In the genomic region with DNA sequence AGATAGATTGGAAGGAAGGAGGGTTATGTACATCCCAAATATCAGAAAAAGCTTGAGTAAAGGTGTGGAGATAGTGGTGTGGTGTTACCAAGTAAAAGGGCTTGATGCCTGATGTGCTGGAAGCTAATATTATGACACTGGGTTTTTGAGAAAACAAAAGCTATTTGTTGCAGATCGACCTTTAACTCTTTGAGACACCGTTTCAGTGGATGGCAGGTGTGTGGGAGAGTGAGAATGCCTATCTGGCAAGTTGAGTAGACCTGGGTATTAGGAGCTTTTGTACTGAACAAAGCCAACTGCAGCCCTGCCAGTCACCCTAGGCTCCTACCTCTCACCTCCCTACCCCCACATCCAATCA, we compare ENCODE assay signal across 9 cellular contexts. TPM values are rescaled to one million over a fixed set of nuclear protein-coding genes. Genes with fewer than 3 reads are reported as not detected.
DNase-seq lines count a peak whose midpoint lies in the region; ATAC-seq and TF ChIP-seq lines count a peak whose summit lies in the region.
"Had no signal": no experiment of that assay in that cellular context is flagged by ENCODE, and none has a peak within 500 bp of the region (broad histone marks: within the 10 kb centered on the region; RNA-seq: fewer than 3 reads in every experiment).

No MANE protein-coding gene starts in this region.

- H3K27me3 Mint-ChIP-seq in activated T-cell treated with anti-CD3 and anti-CD28 coated beads, Interleukin-2, amount 50 U/mL, for 4 hours (ENCODE audit: low read depth): no peaks in the 10 kb centered on the region
- no peaks in the 10 kb centered on the region for H3K27me3 Mint-ChIP-seq in activated naive CD8-positive, alpha-beta T cell treated with anti-CD3 and anti-CD28 coated beads, Interleukin-2, amount 50 U/mL, for 24 hours

- no peaks in the 10 kb centered on the region for H3K9me3 ChIP-seq in psoas muscle

- H3K4me3 Mint-ChIP-seq in activated T-cell treated with anti-CD3 and anti-CD28 coated beads, Interleukin-2, amount 50 U/mL, for 4 hours: peak overlapping the region; percentile 94
- peak overlapping the region; percentile 95 for H3K4me3 Mint-ChIP-seq in activated naive CD8-positive, alpha-beta T cell treated with anti-CD3 and anti-CD28 coated beads, Interleukin-2, amount 50 U/mL, for 24 hours

- peaks cover 16% of the 10 kb centered on the region for H3K4me1 ChIP-seq in psoas muscle

- no peak for TF ChIP-seq CTCF in psoas muscle (IDR thresholded peaks at IDR 0.05)

- no peak overlapping the region for H3K27ac ChIP-seq in psoas muscle

- 53 to 59% (median 58%) methylated on average over 2 of the region's 2 CpGs for WGBS in psoas muscle, 3 donors

- no peaks in the 10 kb centered on the region for H3K27me3 ChIP-seq in psoas muscle (ENCODE audit: insufficient read depth in 3 of 3, low read length in 2 of 3)

- peaks cover 27% of the 10 kb centered on the region for H3K4me1 Mint-ChIP-seq in activated T-cell treated with anti-CD3 and anti-CD28 coated beads, Interleukin-2, amount 50 U/mL, for 4 hours (ENCODE audit: low read depth)
- peaks cover 31% of the 10 kb centered on the region for H3K4me1 Mint-ChIP-seq in activated naive CD8-positive, alpha-beta T cell treated with anti-CD3 and anti-CD28 coated beads, Interleukin-2, amount 50 U/mL, for 24 hours

- no peak for DNase-seq in activated T-cell treated with anti-CD3 and anti-CD28 coated beads, Interleukin-2, amount 50 U/mL, for 4 hours
- DNase-seq in activated T-cell treated with anti-CD3 and anti-CD28 coated beads for 4 hours (no peak), psoas muscle (no peak), NCI-H774 (lab: John Stamatoyannopoulos, UW) (no peak)
- DNase-seq in activated naive CD8-positive, alpha-beta T cell treated with anti-CD3 and anti-CD28 coated beads, Interleukin-2, amount 50 U/mL, for 24 hours: no peak
- DNase-seq: IMR-90; NCI-H524 treated with DMSO at 0.1 percent for 48 hours; stimulated activated naive CD8-positive, alpha-beta T cell treated with anti-CD3 and anti-CD28 coated beads, Interleukin-15, Interleukin-2, amounts not matched to agents 100 U/mL and 50 U/mL, for 24 hours had no signal

- H3K36me3 Mint-ChIP-seq in activated T-cell treated with anti-CD3 and anti-CD28 coated beads, Interleukin-2, amount 50 U/mL, for 4 hours (ENCODE audit: insufficient read depth): no peaks in the 10 kb centered on the region
- H3K36me3 Mint-ChIP-seq in activated naive CD8-positive, alpha-beta T cell treated with anti-CD3 and anti-CD28 coated beads, Interleukin-2, amount 50 U/mL, for 24 hours (ENCODE audit: low read depth): peaks cover 2% of the 10 kb centered on the region

- H3K4me3 ChIP-seq in psoas muscle: peak overlapping the region; percentile 83

- H3K9me3 Mint-ChIP-seq in activated T-cell treated with anti-CD3 and anti-CD28 coated beads, Interleukin-2, amount 50 U/mL, for 4 hours: no peaks in the 10 kb centered on the region
- no peaks in the 10 kb centered on the region for H3K9me3 Mint-ChIP-seq in activated naive CD8-positive, alpha-beta T cell treated with anti-CD3 and anti-CD28 coated beads, Interleukin-2, amount 50 U/mL, for 24 hours

- no peak overlapping the region for H3K27ac Mint-ChIP-seq in activated naive CD8-positive, alpha-beta T cell treated with anti-CD3 and anti-CD28 coated beads, Interleukin-2, amount 50 U/mL, for 24 hours

- intact Hi-C loops in psoas muscle (cut with DNase I): no loop called here

- no peak for ATAC-seq in activated T-cell treated with anti-CD3 and anti-CD28 coated beads, Interleukin-2, amount 50 U/mL, for 4 hours
- no peak for ATAC-seq in activated naive CD8-positive, alpha-beta T cell treated with anti-CD3 and anti-CD28 coated beads, Interleukin-2, amount 50 U/mL, for 24 hours
- ATAC-seq in psoas muscle: no peak
- no peak for ATAC-seq in GM19023 (IDR thresholded peaks at IDR 0.05; ENCODE audit: unreplicated experiment)
- ATAC-seq: stimulated activated naive CD8-positive, alpha-beta T cell treated with anti-CD3 and anti-CD28 coated beads, Interleukin-15, Interleukin-2, amounts not matched to agents 100 U/mL and 50 U/mL, for 24 hours had no signal

- peaks cover 0 to 4% of the 10 kb centered on the region in 2 donors for H3K36me3 ChIP-seq in psoas muscle (ENCODE audit: insufficient read depth in 1 of 2, low read depth in 1 of 2)

RNA-seq across cellular contexts. Expression of gene MMACHC, which starts 1.4 kb away (rescaled TPM):
- total RNA-seq in activated T-cell treated with anti-CD3 and anti-CD28 coated beads, Interleukin-2, amount 50 U/mL, for 4 hours: 10 to 100 TPM in 1 of 3 donors, 1 to 10 TPM in 2; 6.7 to 10.6 (median 9.7) TPM
- 10 to 100 TPM in 1 of 4 donors, 1 to 10 TPM in 3; 3.6 to 14.9 (median 6.7) TPM for total RNA-seq in psoas muscle
- 1 to 10 TPM; 2.3 to 9.3 (median 3.8) TPM for polyA plus RNA-seq in psoas muscle

RNA-seq across cellular contexts. Expression of gene CCDC163, which starts 1.6 kb away (rescaled TPM):
- total RNA-seq in activated T-cell treated with anti-CD3 and anti-CD28 coated beads, Interleukin-2, amount 50 U/mL, for 4 hours: 1 to 10 TPM; 1.3 to 1.9 (median 1.7) TPM
- total RNA-seq in psoas muscle: under 1 TPM; 0.25 to 0.64 (median 0.44) TPM
- polyA plus RNA-seq in psoas muscle: under 1 TPM; 0.69 to 0.82 (median 0.69) TPM

RNA-seq across cellular contexts. Expression of gene TESK2, which starts 10.5 kb away (rescaled TPM):
- total RNA-seq in activated T-cell treated with anti-CD3 and anti-CD28 coated beads, Interleukin-2, amount 50 U/mL, for 4 hours: 1 to 10 TPM; 2.0 to 2.5 (median 2.3) TPM
- total RNA-seq in psoas muscle: 1 to 10 TPM; 1.9 to 5.0 (median 2.3) TPM
- 1 to 10 TPM in 2 of 3 donors, under 1 TPM in 1; 0.73 to 4.3 (median 2.0) TPM for polyA plus RNA-seq in psoas muscle

RNA-seq across cellular contexts. Expression of gene PRDX1, which starts 20.2 kb away (rescaled TPM):
- 100 to 1,000 TPM; 820 to 951 (median 896) TPM for total RNA-seq in activated T-cell treated with anti-CD3 and anti-CD28 coated beads, Interleukin-2, amount 50 U/mL, for 4 hours
- total RNA-seq in psoas muscle: 100 to 1,000 TPM; 354 to 642 (median 440) TPM
- polyA plus RNA-seq in psoas muscle: 1,000 to 10,000 TPM in 1 of 3 donors, 100 to 1,000 TPM in 2; 524 to 1,179 (median 653) TPM

RNA-seq across cellular contexts. Expression of gene AKR1A1, which starts 49.1 kb away (rescaled TPM):
- total RNA-seq in activated T-cell treated with anti-CD3 and anti-CD28 coated beads, Interleukin-2, amount 50 U/mL, for 4 hours: 100 to 1,000 TPM; 231 to 243 (median 243) TPM
- 10 to 100 TPM; 35.6 to 69.6 (median 51.3) TPM for total RNA-seq in psoas muscle
- polyA plus RNA-seq in psoas muscle: 10 to 100 TPM; 37.9 to 91.5 (median 45.5) TPM
